ENCODE assay signal across 15 cellular contexts in the genomic region with DNA sequence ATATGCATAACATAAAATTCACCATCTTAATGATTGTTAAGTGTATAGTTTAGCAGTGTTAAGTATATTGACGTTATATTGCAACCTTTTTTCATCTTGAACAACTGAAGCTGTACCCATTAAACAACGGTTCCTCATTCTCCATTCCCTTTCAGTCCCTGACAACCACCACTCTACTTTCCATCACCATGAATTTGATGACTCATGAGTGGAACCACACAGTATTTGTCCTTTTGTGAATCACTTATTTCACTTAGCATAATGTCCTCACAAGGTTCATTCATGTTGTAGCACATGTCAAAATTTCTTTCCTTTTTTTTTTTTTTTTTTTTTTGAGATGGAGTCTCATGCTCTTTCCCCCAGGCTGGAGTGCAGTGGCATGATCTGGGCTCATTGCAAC. TPM values are rescaled to one million over a fixed set of nuclear protein-coding genes. Genes with fewer than 3 reads are reported as not detected.
DNase-seq lines count a peak whose midpoint lies in the region; ATAC-seq and TF ChIP-seq lines count a peak whose summit lies in the region.
"Had no signal": no experiment of that assay in that cellular context is flagged by ENCODE, and none has a peak within 500 bp of the region (broad histone marks: within the 10 kb centered on the region; RNA-seq: fewer than 3 reads in every experiment).

No MANE protein-coding gene starts in this region.

- H3K9ac ChIP-seq in BLaER1 treated with 17β-estradiol and CSF1 and Interleukin-3, amounts not matched to agents 10 nM and 100 nM, result no peak overlapping the region

- no peaks in the 10 kb centered on the region for H3K36me3 ChIP-seq in BLaER1 treated with 17β-estradiol and CSF1 and Interleukin-3, amounts not matched to agents 10 nM and 100 nM
- H3K36me3 ChIP-seq: neutrophil had no signal

- H3K27ac ChIP-seq in BLaER1 treated with 17β-estradiol and CSF1 and Interleukin-3, amounts not matched to agents 10 nM and 100 nM, result no peak overlapping the region
- H3K27ac ChIP-seq in foreskin keratinocyte, result peak overlapping the region; percentile 63
- H3K27ac ChIP-seq: neutrophil had no signal

- CTCF ChIA-PET in HEK293T (lab: Yijun Ruan, JAX), result no interaction called here

- intact Hi-C loops in posterior cingulate gyrus (cut with DNase I), result no loop called here

- H3K9me3 ChIP-seq in BLaER1 treated with 17β-estradiol and CSF1 and Interleukin-3, amounts not matched to agents 10 nM and 100 nM (replicated peaks in 1 of 11), result no peaks in the 10 kb centered on the region
- H3K9me3 ChIP-seq: neutrophil had no signal

- POLR2A ChIA-PET in HEK293T (lab: Yijun Ruan, JAX), result no interaction called here

- H3K4me2 ChIP-seq in BLaER1 treated with 17β-estradiol and CSF1 and Interleukin-3, amounts not matched to agents 10 nM and 100 nM, result peak overlapping the region in 7 of 11 experiments; percentile 60 to 84 (median 75); a peak in 8 of 22 replicates

- ATAC-seq in foreskin keratinocyte (no peak), GM18517 (IDR thresholded peaks at IDR 0.05; ENCODE audit: unreplicated experiment) (no peak), HG02970 (IDR thresholded peaks at IDR 0.05; ENCODE audit: low FRiP score, unreplicated experiment) (no peak)

- H4K20me1 ChIP-seq in BLaER1 treated with 17β-estradiol and CSF1 and Interleukin-3, amounts not matched to agents 10 nM and 100 nM, result peaks cover 0 to 12% (median 0%) of the 10 kb centered on the region in 11 experiments; a peak in 5 of 22 replicates

- no peak overlapping the region for H3K4me3 ChIP-seq in BLaER1 treated with 17β-estradiol and CSF1 and Interleukin-3, amounts not matched to agents 10 nM and 100 nM

- H3K4me1 ChIP-seq in BLaER1 treated with 17β-estradiol and CSF1 and Interleukin-3, amounts not matched to agents 10 nM and 100 nM, result peaks cover 19 to 44% (median 28%) of the 10 kb centered on the region in 10 experiments
- peaks cover 51% of the 10 kb centered on the region for H3K4me1 ChIP-seq in foreskin keratinocyte

- DNase-seq in HEK293T (ENCODE audit: extremely low spot score) (no peak), SW480 (ENCODE audit: low spot score) (peak; percentile 94), foreskin keratinocyte (peak; percentile 83 to 89), posterior cingulate gyrus (no peak), NCI-H2029 (lab: John Stamatoyannopoulos, UW) (no peak)
- DNase-seq: activated CD4-positive, alpha-beta T cell treated with anti-CD3 and anti-CD28 coated beads, Interleukin-2, amount 50 U/mL, for 1 hour; anterior cingulate cortex; CD8-positive, alpha-beta memory T cell; immature natural killer cell; substantia nigra had no signal

- H3K27me3 ChIP-seq in BLaER1 treated with 17β-estradiol and CSF1 and Interleukin-3, amounts not matched to agents 10 nM and 100 nM, result peaks cover 0 to 17% (median 14%) of the 10 kb centered on the region in 11 experiments; a peak in 14 of 22 replicates
- no peaks in the 10 kb centered on the region for H3K27me3 ChIP-seq in foreskin keratinocyte

- TF ChIP-seq CTCF in foreskin keratinocyte (conservative IDR thresholded peaks at IDR 0.05), result no peak

TF ChIP-seq in HEK293T, 16 proteins besides CTCF, POLR2A, EP300 and RAD21:
- TF ChIP-seq SP1 (IDR thresholded peaks at IDR 0.05), result no peak
- TF ChIP-seq ZNF384 (IDR thresholded peaks at IDR 0.05), result peak; percentile 59
TF ChIP-seq in HEK293T: peak in this region for 1.

RNA-seq across cellular contexts. Expression of gene HOXB1, which starts 46.0 kb away (rescaled TPM):
- not detected in 2 replicates for total RNA-seq in foreskin keratinocyte
- not detected in 2 replicates for polyA plus RNA-seq in foreskin keratinocyte
- total RNA-seq: CD8-positive, alpha-beta memory T cell; endothelial cell of umbilical vein had no signal
- polyA plus RNA-seq: CD8-positive, alpha-beta memory T cell; endothelial cell of umbilical vein; immature natural killer cell had no signal

RNA-seq across cellular contexts. Expression of gene SKAP1, which starts 54.8 kb away (rescaled TPM):
- total RNA-seq in foreskin keratinocyte, result not detected in 2 replicates
- not detected in 2 replicates for polyA plus RNA-seq in foreskin keratinocyte
- polyA plus RNA-seq: endothelial cell of umbilical vein had no signal

Comparison
In these comparisons a context has a peak if more than half of its experiments do, and no peak if none do; other contexts are left out.
1. DNase-seq: peak in SW480 (single experiment) and foreskin keratinocyte (2 of 2); none in HEK293T (single experiment), posterior cingulate gyrus (0 of 10) and NCI-H2029 (single experiment).